Comparison of ENCODE assay signal across 16 cellular contexts in genomic region chr10:3123571-3124411, GRCh38.
"Had no signal": no experiment of that assay in that cellular context is flagged by ENCODE, and none has a peak within 500 bp of the region (broad histone marks: within the 10 kb centered on the region; RNA-seq: fewer than 3 reads in every experiment).

No MANE protein-coding gene starts in this region.

- FAIRE-seq: frontal cortex, TTC549 had no signal

- DNase-seq: activated B cell treated with CpG ODN at 0.5 μM for 24 hours; activated CD4-positive, alpha-beta T cell treated with anti-CD3 and anti-CD28 coated beads for 48 hours; activated CD8-positive, alpha-beta memory T cell treated with anti-CD3 and anti-CD28 coated beads for 24 hours; activated naive CD4-positive, alpha-beta T cell treated with Interleukin-2 at 50 U/mL for 16 hours; activated T-cell treated with anti-CD3 and anti-CD28 coated beads for 4 hours; left cardiac atrium; mucosa of descending colon; naive thymus-derived CD8-positive, alpha-beta T cell; retina; stimulated activated CD4-positive, alpha-beta T cell treated with anti-CD3 and anti-CD28 coated beads, Interleukin-2, amount 100 ng/mL, for 48 hours; stimulated activated naive B cell treated with anti-CD40 and anti-IgM and Interleukin-4, amounts not matched to agents 10 μg/mL and 1 μg/mL and 100 μg/mL, for 72 hours; SW 1271; transverse colon had no signal

- H3K27ac ChIP-seq: neutrophil, transverse colon had no signal

- H3K27me3 ChIP-seq: neutrophil, transverse colon had no signal

- ATAC-seq: mucosa of descending colon; naive thymus-derived CD8-positive, alpha-beta T cell; stimulated activated naive B cell treated with anti-CD40 and anti-IgM and Interleukin-4, amounts not matched to agents 10 μg/mL and 1 μg/mL and 100 μg/mL, for 72 hours had no signal

- H3K9me3 ChIP-seq: neutrophil, transverse colon had no signal

- H3K4me3 ChIP-seq: mucosa of descending colon, transverse colon had no signal

- H3K36me3 ChIP-seq: neutrophil had no signal
